Comparison of ENCODE assay signal across 16 cellular contexts in genomic region chr6:90445533-90446108, GRCh38.
DNase-seq lines count a peak whose midpoint lies in the region; ATAC-seq and TF ChIP-seq lines count a peak whose summit lies in the region.
"Had no signal": no experiment of that assay in that cellular context is flagged by ENCODE, and none has a peak within 500 bp of the region (broad histone marks: within the 10 kb centered on the region; RNA-seq: fewer than 3 reads in every experiment).

No MANE protein-coding gene starts in this region.

- H3K4me1 Mint-ChIP-seq in activated T-cell treated with anti-CD3 and anti-CD28 coated beads, Interleukin-2, amount 50 U/mL, for 4 hours (ENCODE audit: low read depth): peaks cover 32% of the 10 kb centered on the region
- peaks cover 39% of the 10 kb centered on the region for H3K4me1 Mint-ChIP-seq in glutamatergic neuron (ENCODE audit: low read depth, unreplicated experiment)

- no peaks in the 10 kb centered on the region for H3K27me3 Mint-ChIP-seq in activated T-cell treated with anti-CD3 and anti-CD28 coated beads, Interleukin-2, amount 50 U/mL, for 4 hours (ENCODE audit: low read depth)
- peaks cover 5% of the 10 kb centered on the region for H3K27me3 Mint-ChIP-seq in glutamatergic neuron (ENCODE audit: unreplicated experiment)

- TF ChIP-seq CTCF in HEK293 (tag by site-specific recombination; IDR thresholded peaks at IDR 0.05): no peak
- no peak for TF ChIP-seq CTCF in glutamatergic neuron (IDR thresholded peaks at IDR 0.05; ENCODE audit: partially characterized antibody, unreplicated experiment)

- no peak overlapping the region for H3K9ac ChIP-seq in BLaER1

- no peaks in the 10 kb centered on the region for H4K20me1 ChIP-seq in BLaER1

- H3K4me3 ChIP-seq in BLaER1: no peak overlapping the region
- H3K4me3 ChIP-seq in HEK293 (ENCODE audit: low read depth, low read length): no peak overlapping the region

- no peaks in the 10 kb centered on the region for H3K9me3 Mint-ChIP-seq in activated T-cell treated with anti-CD3 and anti-CD28 coated beads, Interleukin-2, amount 50 U/mL, for 4 hours
- H3K9me3 Mint-ChIP-seq in glutamatergic neuron (ENCODE audit: unreplicated experiment): no peaks in the 10 kb centered on the region
- H3K9me3 Mint-ChIP-seq: CD8-positive, alpha-beta T cell; H9 had no signal

- H3K27ac ChIP-seq in BLaER1 (no peak overlapping the region), HEK293 (ENCODE audit: extremely low read depth, low read depth, low read length) (no peak overlapping the region)

- CTCF ChIA-PET in HEK293 (lab: Yijun Ruan, JAX): no interaction called here

- H3K27ac Mint-ChIP-seq in glutamatergic neuron (ENCODE audit: unreplicated experiment): peak overlapping the region; percentile 23
- H3K27ac Mint-ChIP-seq: CD8-positive, alpha-beta T cell; H9 had no signal

- H3K36me3 Mint-ChIP-seq in activated T-cell treated with anti-CD3 and anti-CD28 coated beads, Interleukin-2, amount 50 U/mL, for 4 hours (ENCODE audit: insufficient read depth): no peaks in the 10 kb centered on the region
- H3K36me3 Mint-ChIP-seq in glutamatergic neuron (ENCODE audit: unreplicated experiment): no peaks in the 10 kb centered on the region
- H3K36me3 Mint-ChIP-seq: CD8-positive, alpha-beta T cell had no signal

- H3K36me3 ChIP-seq in BLaER1 (no peaks in the 10 kb centered on the region), HEK293 (ENCODE audit: control insufficient read depth in 2 of 2, insufficient read depth in 1 of 2, low read length in 2 of 2) (no peaks in the 10 kb centered on the region)
- H3K36me3 ChIP-seq: BE2C had no signal

- POLR2A ChIA-PET in HEK293 (lab: Yijun Ruan, JAX): no interaction called here

- no peaks in the 10 kb centered on the region for H3K27me3 ChIP-seq in BLaER1
- H3K27me3 ChIP-seq: BE2C had no signal

- no peak for DNase-seq in activated T-cell treated with anti-CD3 and anti-CD28 coated beads, Interleukin-2, amount 50 U/mL, for 4 hours
- DNase-seq in activated T-cell treated with anti-CD3 and anti-CD28 coated beads, Interleukin-2, amount 50 U/mL, for 48 hours: no peak
- no peak for DNase-seq in glutamatergic neuron
- no peak for DNase-seq in amniotic stem cell (lab: John Stamatoyannopoulos, UW)
- DNase-seq in A172 (ENCODE audit: low spot score): no peak
- DNase-seq: BE2C; CD8-positive, alpha-beta T cell; GF-D8; H9; Karpas-422; NCI-H1930; NCI-H2171; NCI-H748 treated with DMSO at 0.1 percent for 48 hours; PC-3 had no signal

- peak; percentile 91 for ATAC-seq in activated T-cell treated with anti-CD3 and anti-CD28 coated beads, Interleukin-2, amount 50 U/mL, for 4 hours
- ATAC-seq: CD8-positive, alpha-beta T cell; PC-3 had no signal

- H3K4me2 ChIP-seq in BLaER1: 0 out of 2 replicates have a peak overlapping the region, but pooled peaks have one; percentile 9

- H3K4me1 ChIP-seq in BLaER1 (peaks cover 6% of the 10 kb centered on the region), HEK293 (ENCODE audit: control insufficient read depth, insufficient read depth, low read length) (peaks cover 3% of the 10 kb centered on the region; the same call in 1 of the 2 replicates)
- H3K4me1 ChIP-seq: BE2C had no signal

- H3K4me3 Mint-ChIP-seq in activated T-cell treated with anti-CD3 and anti-CD28 coated beads, Interleukin-2, amount 50 U/mL, for 4 hours: no peak overlapping the region
- no peak overlapping the region for H3K4me3 Mint-ChIP-seq in glutamatergic neuron (ENCODE audit: unreplicated experiment)
- H3K4me3 Mint-ChIP-seq: CD8-positive, alpha-beta T cell; H9 had no signal

- H3K9me3 ChIP-seq in BLaER1 (no peaks in the 10 kb centered on the region), HEK293 (ENCODE audit: control insufficient read depth, insufficient read depth, low read depth, low read length) (no peaks in the 10 kb centered on the region)
- H3K9me3 ChIP-seq: BE2C had no signal

TF ChIP-seq in HEK293, 187 proteins besides CTCF, POLR2A, EP300 and RAD21:
- peak; percentile 27; the same call in 1 of the 2 replicates for TF ChIP-seq PRDM1 (tag by site-specific recombination; IDR thresholded peaks at IDR 0.05)
- TF ChIP-seq, protein P1, sequence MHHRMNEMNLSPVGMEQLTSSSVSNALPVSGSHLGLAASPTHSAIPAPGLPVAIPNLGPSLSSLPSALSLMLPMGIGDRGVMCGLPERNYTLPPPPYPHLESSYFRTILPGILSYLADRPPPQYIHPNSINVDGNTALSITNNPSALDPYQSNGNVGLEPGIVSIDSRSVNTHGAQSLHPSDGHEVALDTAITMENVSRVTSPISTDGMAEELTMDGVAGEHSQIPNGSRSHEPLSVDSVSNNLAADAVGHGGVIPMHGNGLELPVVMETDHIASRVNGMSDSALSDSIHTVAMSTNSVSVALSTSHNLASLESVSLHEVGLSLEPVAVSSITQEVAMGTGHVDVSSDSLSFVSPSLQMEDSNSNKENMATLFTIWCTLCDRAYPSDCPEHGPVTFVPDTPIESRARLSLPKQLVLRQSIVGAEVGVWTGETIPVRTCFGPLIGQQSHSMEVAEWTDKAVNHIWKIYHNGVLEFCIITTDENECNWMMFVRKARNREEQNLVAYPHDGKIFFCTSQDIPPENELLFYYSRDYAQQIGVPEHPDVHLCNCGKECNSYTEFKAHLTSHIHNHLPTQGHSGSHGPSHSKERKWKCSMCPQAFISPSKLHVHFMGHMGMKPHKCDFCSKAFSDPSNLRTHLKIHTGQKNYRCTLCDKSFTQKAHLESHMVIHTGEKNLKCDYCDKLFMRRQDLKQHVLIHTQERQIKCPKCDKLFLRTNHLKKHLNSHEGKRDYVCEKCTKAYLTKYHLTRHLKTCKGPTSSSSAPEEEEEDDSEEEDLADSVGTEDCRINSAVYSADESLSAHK (tag by site-specific recombination; IDR thresholded peaks at IDR 0.05): no peak
TF ChIP-seq in HEK293: peak in this region for 1.
